21 cellular contexts compared by ENCODE assay signal in the genomic region with DNA sequence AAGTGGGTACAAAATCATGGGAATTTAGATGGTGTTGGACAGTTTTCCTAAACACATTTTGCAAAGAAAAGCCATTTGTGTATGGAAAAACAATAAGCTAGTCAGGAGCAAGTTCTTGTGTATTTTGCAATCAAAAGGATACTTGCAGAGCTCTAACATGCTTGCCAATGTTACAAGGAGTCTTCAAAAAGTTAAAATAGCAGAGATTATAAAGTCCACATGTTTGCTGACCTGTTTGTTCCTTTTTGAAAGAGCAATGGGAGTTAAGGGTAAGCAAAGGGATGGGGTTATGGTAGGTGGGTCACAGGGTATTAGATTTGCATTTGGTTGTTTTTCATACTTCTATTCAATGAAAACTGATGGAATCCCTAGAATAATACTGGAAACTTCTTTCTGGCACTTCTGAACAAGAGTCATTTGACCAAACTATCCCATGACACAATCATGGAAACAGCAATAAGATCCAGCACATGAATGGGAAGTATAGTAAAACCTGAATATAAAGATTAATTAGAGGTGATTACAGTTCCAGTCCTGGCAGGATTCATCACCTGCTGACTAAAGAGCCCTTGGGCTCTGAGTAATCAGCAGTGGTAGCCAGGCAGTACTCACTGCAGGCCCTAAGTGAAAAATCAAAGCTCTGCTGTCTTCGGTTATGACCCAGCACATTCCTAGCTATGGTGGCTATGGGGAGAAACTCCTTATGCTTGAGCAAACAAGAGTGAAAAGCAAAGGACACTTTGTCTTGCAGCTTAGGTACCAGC. TPM values are rescaled to one million over a fixed set of nuclear protein-coding genes. Genes with fewer than 3 reads are reported as not detected.
DNase-seq lines count a peak whose midpoint lies in the region; ATAC-seq and TF ChIP-seq lines count a peak whose summit lies in the region.
"Had no signal": no experiment of that assay in that cellular context is flagged by ENCODE, and none has a peak within 500 bp of the region (broad histone marks: within the 10 kb centered on the region; RNA-seq: fewer than 3 reads in every experiment).

No MANE protein-coding gene starts in this region.

- peak; percentile 11 for DNase-seq in LNCaP clone FGC (ENCODE audit: low read depth)
- peak; percentile 55 for DNase-seq in adipocyte (ENCODE audit: low read depth)
- peak; percentile 15 for DNase-seq in fibroblast of mammary gland (ENCODE audit: low read depth)
- peak; percentile 62 for DNase-seq in retinal pigment epithelial cell (ENCODE audit: low read depth)
- DNase-seq in HFFc6: no peak
- no peak for DNase-seq in Right ventricle myocardium superior
- no peak for DNase-seq in Calu3
- DNase-seq: activated T-cell treated with anti-CD3 and anti-CD28 coated beads, Interleukin-2, amount 50 U/mL, for 72 hours; cortex of kidney; DMS153; foreskin melanocyte; GOT3; KG1; natural killer cell; NCI-H2029 treated with DMSO at 0.1 percent for 48 hours; NCI-H510A; stimulated activated naive B cell treated with anti-CD40 and anti-IgM and Interleukin-4, amounts not matched to agents 10 μg/mL and 1 μg/mL and 100 μg/mL, for 72 hours had no signal

- H3K27ac Mint-ChIP-seq in HFFc6 (no peak overlapping the region), Calu3 (ENCODE audit: unreplicated experiment) (no peak overlapping the region)
- H3K27ac Mint-ChIP-seq: activated naive CD8-positive, alpha-beta T cell; activated T-cell treated with anti-CD3 and anti-CD28 coated beads, Interleukin-2, amount 50 U/mL, for 72 hours; natural killer cell; stimulated activated naive B cell treated with anti-CD40 and anti-IgM and Interleukin-4, amounts not matched to agents 10 μg/mL and 1 μg/mL and 100 μg/mL, for 72 hours had no signal

- H3K4me1 Mint-ChIP-seq in HFFc6 (ENCODE audit: low read depth) (no peaks in the 10 kb centered on the region), Calu3 (ENCODE audit: low read depth, unreplicated experiment) (no peaks in the 10 kb centered on the region)
- H3K4me1 Mint-ChIP-seq: brain; natural killer cell; stimulated activated naive B cell treated with anti-CD40 and anti-IgM and Interleukin-4, amounts not matched to agents 10 μg/mL and 1 μg/mL and 100 μg/mL, for 72 hours had no signal

- BruUV-seq in Calu3 (replicated peaks; lab: Mats Ljungman, UMichigan): no TSS peak

- H3K4me3 Mint-ChIP-seq in HFFc6 (no peak overlapping the region), Calu3 (ENCODE audit: low read depth, unreplicated experiment) (no peak overlapping the region)
- H3K4me3 Mint-ChIP-seq: activated naive CD8-positive, alpha-beta T cell; activated T-cell treated with anti-CD3 and anti-CD28 coated beads, Interleukin-2, amount 50 U/mL, for 72 hours; brain; natural killer cell; stimulated activated naive B cell treated with anti-CD40 and anti-IgM and Interleukin-4, amounts not matched to agents 10 μg/mL and 1 μg/mL and 100 μg/mL, for 72 hours had no signal

- CTCF ChIA-PET in Calu3 (lab: Charles Lee): no interaction called here

- ATAC-seq in HG03469 (IDR thresholded peaks at IDR 0.05; ENCODE audit: unreplicated experiment) (no peak), Right ventricle myocardium superior (ENCODE audit: poor library complexity) (no peak)
- ATAC-seq: activated T-cell treated with anti-CD3 and anti-CD28 coated beads, Interleukin-2, amount 50 U/mL, for 72 hours; natural killer cell; stimulated activated naive B cell treated with anti-CD40 and anti-IgM and Interleukin-4, amounts not matched to agents 10 μg/mL and 1 μg/mL and 100 μg/mL, for 72 hours had no signal

- H3K36me3 ChIP-seq in adipocyte (ENCODE audit: control insufficient read depth, insufficient read depth, low read length, severe bottlenecking): no peaks in the 10 kb centered on the region

- no peaks in the 10 kb centered on the region for H3K36me3 Mint-ChIP-seq in HFFc6 (ENCODE audit: low read depth)
- H3K36me3 Mint-ChIP-seq in Calu3 (ENCODE audit: insufficient read depth, unreplicated experiment): no peaks in the 10 kb centered on the region
- H3K36me3 Mint-ChIP-seq: activated naive CD8-positive, alpha-beta T cell; brain; natural killer cell; stimulated activated naive B cell treated with anti-CD40 and anti-IgM and Interleukin-4, amounts not matched to agents 10 μg/mL and 1 μg/mL and 100 μg/mL, for 72 hours had no signal

- H3K9me3 Mint-ChIP-seq in HFFc6: peaks cover 28% of the 10 kb centered on the region
- no peaks in the 10 kb centered on the region for H3K9me3 Mint-ChIP-seq in Calu3 (ENCODE audit: low read depth, unreplicated experiment)
- H3K9me3 Mint-ChIP-seq: stimulated activated naive B cell treated with anti-CD40 and anti-IgM and Interleukin-4, amounts not matched to agents 10 μg/mL and 1 μg/mL and 100 μg/mL, for 72 hours had no signal

- no peaks in the 10 kb centered on the region for H3K27me3 Mint-ChIP-seq in HFFc6 (ENCODE audit: insufficient read depth)
- H3K27me3 Mint-ChIP-seq in Calu3 (ENCODE audit: unreplicated experiment): peaks cover 21% of the 10 kb centered on the region
- H3K27me3 Mint-ChIP-seq: brain; stimulated activated naive B cell treated with anti-CD40 and anti-IgM and Interleukin-4, amounts not matched to agents 10 μg/mL and 1 μg/mL and 100 μg/mL, for 72 hours had no signal

- no peak overlapping the region for H3K4me3 ChIP-seq in LNCaP clone FGC (ENCODE audit: low read depth, low read length)
- no peak overlapping the region for H3K4me3 ChIP-seq in adipocyte (ENCODE audit: low read length)
- H3K4me3 ChIP-seq in fibroblast of mammary gland (ENCODE audit: control insufficient read depth, low read depth, low read length): no peak overlapping the region
- H3K4me3 ChIP-seq in retinal pigment epithelial cell (ENCODE audit: low read length): no peak overlapping the region

- H3K27me3 ChIP-seq in adipocyte (replicated peaks; ENCODE audit: control insufficient read depth, insufficient read depth, low read length): no peaks in the 10 kb centered on the region

- H3K9ac ChIP-seq in adipocyte (ENCODE audit: low read length): no peak overlapping the region
- H3K9ac ChIP-seq: parathyroid adenoma had no signal

- no peaks in the 10 kb centered on the region for H3K9me3 ChIP-seq in adipocyte (ENCODE audit: control insufficient read depth, low read length)

- H3K4me1 ChIP-seq in adipocyte (ENCODE audit: control insufficient read depth, insufficient read depth, low read length): peaks cover 15% of the 10 kb centered on the region
- H3K4me1 ChIP-seq: parathyroid adenoma had no signal

- TF ChIP-seq CTCF in LNCaP clone FGC (IDR thresholded peaks at IDR 0.05; ENCODE audit: control insufficient read depth, extremely low read depth, insufficient read depth) (no peak), fibroblast of mammary gland (conservative IDR thresholded peaks at IDR 0.05; ENCODE audit: control insufficient read depth, insufficient read depth, low read depth, low read length) (no peak), retinal pigment epithelial cell (conservative IDR thresholded peaks at IDR 0.05; ENCODE audit: low read depth, low read length) (no peak), HFFc6 (IDR thresholded peaks at IDR 0.05) (no peak), Calu3 (IDR thresholded peaks at IDR 0.05; ENCODE audit: unreplicated experiment) (no peak)

- intact Hi-C loops in Right ventricle myocardium superior (cut with DNase I) (no loop called here), Calu3 (cut with micrococcal nuclease; ENCODE audit: unreplicated experiment) (no loop called here)

RNA-seq across cellular contexts. Expression of gene ZC3H11B, which starts 27.1 kb away (rescaled TPM):
- total RNA-seq in HFFc6 (2021; fragmentation: NEBNext Ultra II Directional; extraction: Animal tissue kit (Norgen Biotek cat#: 25700)): under 1 TPM in 4 of 6 experiments, not detected in 2; 0.11 to 0.19 (median 0.14) TPM
- total RNA-seq in Right ventricle myocardium superior (1.0 TPM), Calu3 (2022) (not detected in 2 replicates)
- total RNA-seq: natural killer cell had no signal

Comparison
In these comparisons a context has a peak if more than half of its experiments do, and no peak if none do; other contexts are left out.
1. DNase-seq: peak in LNCaP clone FGC (single experiment), adipocyte (single experiment), fibroblast of mammary gland (single experiment) and retinal pigment epithelial cell (single experiment); none in HFFc6 (single experiment), Right ventricle myocardium superior (single experiment) and Calu3 (single experiment).